Comparison of ENCODE assay signal across 8 cellular contexts in genomic region chr15:98085003-98085639, GRCh38.
DNase-seq lines count a peak whose midpoint lies in the region; ATAC-seq and TF ChIP-seq lines count a peak whose summit lies in the region.

No MANE protein-coding gene starts in this region.

- peak; percentile 55 for DNase-seq in activated naive CD4-positive, alpha-beta T cell treated with anti-CD3 and anti-CD28 coated beads, Interleukin-2, amount 10 ng/mL, durations not matched to agents 7 days and 5 days
- DNase-seq in activated naive CD4-positive, alpha-beta T cell treated with Interleukin-2 at 50 U/mL for 16 hours = no peak
- DNase-seq in SJCRH30 (peak; percentile 18 to 76), dermis blood vessel endothelial cell (peak; percentile 62), middle frontal gyrus (ENCODE audit: extremely low spot score, low spot score) (peak; percentile 50)

- H3K27me3 Mint-ChIP-seq in activated naive CD4-positive, alpha-beta T cell treated with anti-CD3 and anti-CD28 coated beads, Interleukin-2, amount 10 ng/mL, durations not matched to agents 7 days and 5 days = peaks cover 4% of the 10 kb centered on the region

- no peak overlapping the region for H3K27ac ChIP-seq in SJCRH30

- H3K9me3 ChIP-seq in SJCRH30 (replicated peaks) = no peaks in the 10 kb centered on the region

- no peaks in the 10 kb centered on the region for H3K36me3 Mint-ChIP-seq in activated naive CD4-positive, alpha-beta T cell treated with anti-CD3 and anti-CD28 coated beads, Interleukin-2, amount 10 ng/mL, durations not matched to agents 7 days and 5 days

- H3K4me1 Mint-ChIP-seq in activated naive CD4-positive, alpha-beta T cell treated with anti-CD3 and anti-CD28 coated beads, Interleukin-2, amount 10 ng/mL, durations not matched to agents 7 days and 5 days = no peaks in the 10 kb centered on the region

- no peaks in the 10 kb centered on the region for H3K4me1 ChIP-seq in SJCRH30

- no peak for ATAC-seq in HG02623 (IDR thresholded peaks at IDR 0.05; ENCODE audit: unreplicated experiment)
- no peak for ATAC-seq in GM21786 (IDR thresholded peaks at IDR 0.05; ENCODE audit: unreplicated experiment)

- no peak overlapping the region for H3K27ac Mint-ChIP-seq in activated naive CD4-positive, alpha-beta T cell treated with anti-CD3 and anti-CD28 coated beads, Interleukin-2, amount 10 ng/mL, durations not matched to agents 7 days and 5 days

- no peak overlapping the region for H3K4me3 ChIP-seq in SJCRH30

- no peaks in the 10 kb centered on the region for H3K27me3 ChIP-seq in SJCRH30

- CTCF ChIA-PET in activated naive CD4-positive, alpha-beta T cell treated with anti-CD3 and anti-CD28 coated beads, Interleukin-2, amount 10 ng/mL, durations not matched to agents 7 days and 5 days (lab: Charles Lee) = interaction anchor here (1.2 to 2.3 kb wide), 5 partner anchors 18 to 186 kb away, joined by 3 to 8 read pairs (median 5); no protein-coding TSS in a partner anchor

- no peak overlapping the region for H3K4me3 Mint-ChIP-seq in activated naive CD4-positive, alpha-beta T cell treated with anti-CD3 and anti-CD28 coated beads, Interleukin-2, amount 10 ng/mL, durations not matched to agents 7 days and 5 days

- peak; percentile 72 for TF ChIP-seq CTCF in LNCAP (IDR thresholded peaks at IDR 0.05)

- H3K9me3 Mint-ChIP-seq in activated naive CD4-positive, alpha-beta T cell treated with anti-CD3 and anti-CD28 coated beads, Interleukin-2, amount 10 ng/mL, durations not matched to agents 7 days and 5 days = no peaks in the 10 kb centered on the region

- H3K36me3 ChIP-seq in SJCRH30 = no peaks in the 10 kb centered on the region
